13 cellular contexts compared by ENCODE assay signal in genomic region chr21:44907225-44907965, GRCh38. TPM values are rescaled to one million over a fixed set of nuclear protein-coding genes. Genes with fewer than 3 reads are reported as not detected.
DNase-seq lines count a peak whose midpoint lies in the region; ATAC-seq and TF ChIP-seq lines count a peak whose summit lies in the region.
"Had no signal": no experiment of that assay in that cellular context is flagged by ENCODE, and none has a peak within 500 bp of the region (broad histone marks: within the 10 kb centered on the region; RNA-seq: fewer than 3 reads in every experiment).

No MANE protein-coding gene starts in this region.

- no peaks in the 10 kb centered on the region for H3K9me3 Mint-ChIP-seq in activated CD8-positive, alpha-beta T cell treated with anti-CD3 and anti-CD28 coated beads for 36 hours
- H3K9me3 Mint-ChIP-seq: activated T-helper 2 cell treated with anti-CD3 and anti-CD28 coated beads, Interferon-gamma antibody, Interleukin-2, Interleukin-4, amounts not matched to agents 10 μg/mL and 5 μg/mL and 100 μg/mL, durations not matched to agents 14 hours and 24 hours and 36 hours had no signal

- peaks cover 16% of the 10 kb centered on the region for H3K4me1 ChIP-seq in cardiac muscle cell (ENCODE audit: low read depth)
- H3K4me1 ChIP-seq in lower lobe of right lung: peaks cover 68% of the 10 kb centered on the region
- peaks cover 0 to 48% (median 34%) of the 10 kb centered on the region in 4 donors for H3K4me1 ChIP-seq in tibial artery

- H3K36me3 Mint-ChIP-seq in activated CD8-positive, alpha-beta T cell treated with anti-CD3 and anti-CD28 coated beads for 36 hours (ENCODE audit: low read depth): peaks cover 65% of the 10 kb centered on the region

- POLR2A ChIA-PET in activated CD8-positive, alpha-beta T cell treated with anti-CD3 and anti-CD28 coated beads for 36 hours (lab: Charles Lee): interaction anchor here (1.0 to 3.2 kb wide), 7 partner anchors 10 to 108 kb away, joined by 3 to 18 read pairs (median 5); partner anchors contain the start of gene SLX9

- H3K4me3 ChIP-seq in cardiac muscle cell (no peak overlapping the region), lower lobe of right lung (peak overlapping the region; percentile 28), tibial artery (peak overlapping the region; percentile 27 to 39)

- intact Hi-C loops in Right ventricle myocardium inferior (cut with DNase I): no loop called here
- intact Hi-C loops in activated CD8-positive, alpha-beta T cell treated with anti-CD3 and anti-CD28 coated beads for 36 hours (cut with micrococcal nuclease): no loop called here
- intact Hi-C loops in lower lobe of right lung (cut with DNase I): no loop called here
- intact Hi-C loops in tibial artery (cut with DNase I; ENCODE audit: low total_unique reads): no loop called here
- intact Hi-C loops in head of caudate nucleus (cut with DNase I): no loop called here

- no peaks in the 10 kb centered on the region for H3K36me3 ChIP-seq in cardiac muscle cell
- peaks cover 21% of the 10 kb centered on the region for H3K36me3 ChIP-seq in lower lobe of right lung
- H3K36me3 ChIP-seq in tibial artery: no peaks in the 10 kb centered on the region

- H3K9me3 ChIP-seq in cardiac muscle cell (ENCODE audit: low read depth) (no peaks in the 10 kb centered on the region), lower lobe of right lung (no peaks in the 10 kb centered on the region), tibial artery (no peaks in the 10 kb centered on the region)
- H3K9me3 ChIP-seq: heart left ventricle had no signal

- H3K27ac Mint-ChIP-seq in activated CD8-positive, alpha-beta T cell treated with anti-CD3 and anti-CD28 coated beads for 36 hours: peak overlapping the region; percentile 38
- H3K27ac Mint-ChIP-seq: activated T-helper 2 cell treated with anti-CD3 and anti-CD28 coated beads, Interferon-gamma antibody, Interleukin-2, Interleukin-4, amounts not matched to agents 10 μg/mL and 5 μg/mL and 100 μg/mL, durations not matched to agents 14 hours and 24 hours and 36 hours had no signal

- H3K27me3 ChIP-seq in cardiac muscle cell (no peaks in the 10 kb centered on the region), lower lobe of right lung (ENCODE audit: low read depth) (no peaks in the 10 kb centered on the region), tibial artery (no peaks in the 10 kb centered on the region)

- no peak for DNase-seq in cardiac muscle cell (ENCODE audit: low read depth in 1 of 2, low spot score in 1 of 2)
- DNase-seq in Right ventricle myocardium inferior (ENCODE audit: missing footprints): no peak
- DNase-seq in activated CD8-positive, alpha-beta T cell treated with anti-CD3 and anti-CD28 coated beads for 36 hours: no peak
- DNase-seq in lower lobe of right lung: no peak
- DNase-seq in tibial artery: peak in 1 of 2 donors; percentile 78
- DNase-seq in activated CD4-positive, CD25-positive, alpha-beta regulatory T cell treated with anti-CD3 and anti-CD28 coated beads, Interleukin-2, amount 50 U/mL, for 72 hours: no peak
- DNase-seq in head of caudate nucleus: no peak
- DNase-seq in HuH-7.5 (ENCODE audit: low spot score): no peak
- DNase-seq: NCI-H2171 treated with DMSO at 0.1 percent for 48 hours had no signal

- H3K4me1 Mint-ChIP-seq in activated CD8-positive, alpha-beta T cell treated with anti-CD3 and anti-CD28 coated beads for 36 hours (ENCODE audit: low read depth): peaks cover 52% of the 10 kb centered on the region

- peak; percentile 10 for TF ChIP-seq CTCF in cardiac muscle cell (IDR thresholded peaks at IDR 0.05; ENCODE audit: low read depth, low read length)
- no peak for TF ChIP-seq CTCF in activated CD8-positive, alpha-beta T cell treated with anti-CD3 and anti-CD28 coated beads for 36 hours (IDR thresholded peaks at IDR 0.05)
- no peak for TF ChIP-seq CTCF in lower lobe of right lung (IDR thresholded peaks at IDR 0.05)
- TF ChIP-seq CTCF in tibial artery (IDR thresholded peaks at IDR 0.05): no peak

- H3K27me3 Mint-ChIP-seq in activated CD8-positive, alpha-beta T cell treated with anti-CD3 and anti-CD28 coated beads for 36 hours: no peaks in the 10 kb centered on the region

- CTCF ChIA-PET in activated CD8-positive, alpha-beta T cell treated with anti-CD3 and anti-CD28 coated beads for 36 hours (lab: Charles Lee): interaction anchor here (1.0 to 2.4 kb wide), 8 partner anchors 9 to 230 kb away, joined by 3 to 13 read pairs (median 4); no protein-coding TSS in a partner anchor

- ATAC-seq in Right ventricle myocardium inferior (no peak), lower lobe of right lung (no peak)
- no peak for ATAC-seq in activated CD8-positive, alpha-beta T cell treated with anti-CD3 and anti-CD28 coated beads for 36 hours
- ATAC-seq: HCT116, left lobe of liver had no signal

- H3K27ac ChIP-seq in cardiac muscle cell (peak overlapping the region; percentile 30), lower lobe of right lung (peak overlapping the region; percentile 46), tibial artery (peak overlapping the region in 1 of 2 donors; percentile 62)

- no peak overlapping the region for H3K4me3 Mint-ChIP-seq in activated CD8-positive, alpha-beta T cell treated with anti-CD3 and anti-CD28 coated beads for 36 hours

RNA-seq across cellular contexts. Expression of gene ITGB2, which starts 13.3 kb away (rescaled TPM):
- total RNA-seq in cardiac muscle cell (0.25 and 0.57 TPM in 2 replicates), Right ventricle myocardium inferior (36.7 TPM), lower lobe of right lung (468 TPM)
- polyA plus RNA-seq in cardiac muscle cell: 0.12 and 0.27 TPM in 2 replicates
- total RNA-seq in activated CD8-positive, alpha-beta T cell treated with anti-CD3 and anti-CD28 coated beads for 36 hours: 100 to 1,000 TPM; 340 to 343 TPM

RNA-seq across cellular contexts. Expression of gene SLX9, which starts 32.4 kb away (rescaled TPM):
- total RNA-seq in cardiac muscle cell: 26.1 and 31.2 TPM in 2 replicates
- polyA plus RNA-seq in cardiac muscle cell: 24.7 and 34.8 TPM in 2 replicates
- total RNA-seq in Right ventricle myocardium inferior: 66.5 TPM
- 10 to 100 TPM; 76.0 to 76.5 TPM for total RNA-seq in activated CD8-positive, alpha-beta T cell treated with anti-CD3 and anti-CD28 coated beads for 36 hours
- 15.7 TPM for total RNA-seq in lower lobe of right lung

RNA-seq across cellular contexts. Expression of gene PTTG1IP, which starts 33.9 kb away (rescaled TPM):
- total RNA-seq in cardiac muscle cell (204 and 218 TPM in 2 replicates), Right ventricle myocardium inferior (160 TPM), lower lobe of right lung (209 TPM)
- 240 and 253 TPM in 2 replicates for polyA plus RNA-seq in cardiac muscle cell
- 10 to 100 TPM; 60.7 to 61.8 TPM for total RNA-seq in activated CD8-positive, alpha-beta T cell treated with anti-CD3 and anti-CD28 coated beads for 36 hours

Comparison
In these comparisons a context has a peak if more than half of its experiments do, and no peak if none do; other contexts are left out.
1. RNA of gene ITGB2, which starts 13.3 kb away (total RNA-seq): 468 TPM in lower lobe of right lung (single experiment), 340 to 343 TPM in activated CD8-positive, alpha-beta T cell treated with anti-CD3 and anti-CD28 coated beads for 36 hours and 36.7 TPM in Right ventricle myocardium inferior (single experiment); 0.25 to 0.57 TPM in cardiac muscle cell; every median in the first group is over 10 times any median in the second.